In the genomic region with DNA sequence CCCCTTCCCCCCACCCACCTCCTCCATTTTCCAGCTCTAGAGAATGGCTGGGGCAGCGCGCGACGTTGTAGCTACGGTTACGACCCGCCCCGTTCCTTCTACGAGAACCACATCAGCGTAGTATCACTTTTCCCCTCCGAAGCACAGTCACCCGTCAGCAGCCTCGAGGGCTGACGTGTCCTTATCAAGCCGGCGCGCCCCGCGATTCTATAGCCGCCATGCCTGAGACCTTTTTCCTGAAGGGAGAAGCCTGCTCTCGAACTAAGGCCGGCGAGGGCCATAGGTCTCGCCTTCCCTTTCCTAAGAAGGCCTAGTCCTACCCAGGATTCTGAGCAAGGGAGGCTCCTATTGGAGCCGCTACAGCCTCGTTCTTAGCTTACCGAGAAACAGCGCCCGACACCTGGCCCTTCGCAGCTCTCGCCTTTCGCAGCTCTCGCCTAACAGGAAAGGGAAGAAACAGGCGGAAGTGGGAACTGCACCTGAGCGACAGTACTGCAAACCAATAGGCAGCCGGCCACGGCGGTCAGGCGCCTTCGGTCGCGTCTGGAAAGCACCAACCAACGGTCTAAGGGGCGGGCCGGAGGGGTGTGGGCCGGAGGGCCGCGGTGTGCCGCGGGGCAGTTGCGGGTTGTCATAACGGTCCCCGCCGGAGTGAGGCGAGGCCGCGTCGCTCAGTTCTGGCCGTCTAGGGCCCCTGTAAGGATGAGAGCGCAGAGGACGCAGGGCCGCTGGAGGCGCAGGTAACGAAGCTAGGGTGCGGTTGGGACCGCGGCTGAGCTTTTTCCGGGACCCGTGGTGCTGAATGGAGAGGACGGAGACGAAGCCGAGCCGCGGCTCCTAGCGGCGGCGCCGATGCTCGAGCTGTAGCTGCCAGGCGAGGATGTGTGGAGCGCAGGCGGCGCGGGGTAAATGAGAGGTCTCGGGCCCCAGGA, we compare ENCODE assay signal across 1 cellular context.
TF ChIP-seq lines count a peak whose summit lies in the region.

MGAT2 (plus strand) TSS at position 618 of the 932 bp plus-strand sequence. CDS start 470 bp downstream, outside the sequence.
RPL36AL (minus strand) TSS at position 445 of the 932 bp plus-strand sequence. CDS start 1,522 bp downstream, outside the sequence.

TF ChIP-seq in HepG2, 621 proteins besides CTCF, POLR2A, EP300 and RAD21 (continued from another document and continues in another):
- 0 out of 2 replicates have a peak, but pooled peaks have one; percentile 3 for TF ChIP-seq ZNF747 (CRISPR knock-in tag; IDR thresholded peaks at IDR 0.05; ENCODE audit: borderline replicate concordance)
- TF ChIP-seq KLF13 (CRISPR knock-in tag; IDR thresholded peaks at IDR 0.05), result 0 out of 2 replicates have a peak, but pooled peaks have one; percentile 17
- TF ChIP-seq, protein P1, sequence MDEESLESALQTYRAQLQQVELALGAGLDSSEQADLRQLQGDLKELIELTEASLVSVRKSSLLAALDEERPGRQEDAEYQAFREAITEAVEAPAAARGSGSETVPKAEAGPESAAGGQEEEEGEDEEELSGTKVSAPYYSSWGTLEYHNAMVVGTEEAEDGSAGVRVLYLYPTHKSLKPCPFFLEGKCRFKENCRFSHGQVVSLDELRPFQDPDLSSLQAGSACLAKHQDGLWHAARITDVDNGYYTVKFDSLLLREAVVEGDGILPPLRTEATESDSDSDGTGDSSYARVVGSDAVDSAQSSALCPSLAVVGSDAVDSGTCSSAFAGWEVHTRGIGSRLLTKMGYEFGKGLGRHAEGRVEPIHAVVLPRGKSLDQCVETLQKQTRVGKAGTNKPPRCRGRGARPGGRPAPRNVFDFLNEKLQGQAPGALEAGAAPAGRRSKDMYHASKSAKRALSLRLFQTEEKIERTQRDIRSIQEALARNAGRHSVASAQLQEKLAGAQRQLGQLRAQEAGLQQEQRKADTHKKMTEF (CRISPR knock-in tag; IDR thresholded peaks at IDR 0.05), result peak; percentile 79
- TF ChIP-seq GZF1 (CRISPR knock-in tag; IDR thresholded peaks at IDR 0.05), result 0 out of 2 replicates have a peak, but pooled peaks have one; percentile 27
- TF ChIP-seq ZNF546 (CRISPR knock-in tag; conservative IDR thresholded peaks at IDR 0.05), result peak; percentile 69; the same call in 1 of the 2 replicates
- TF ChIP-seq, protein P2, sequence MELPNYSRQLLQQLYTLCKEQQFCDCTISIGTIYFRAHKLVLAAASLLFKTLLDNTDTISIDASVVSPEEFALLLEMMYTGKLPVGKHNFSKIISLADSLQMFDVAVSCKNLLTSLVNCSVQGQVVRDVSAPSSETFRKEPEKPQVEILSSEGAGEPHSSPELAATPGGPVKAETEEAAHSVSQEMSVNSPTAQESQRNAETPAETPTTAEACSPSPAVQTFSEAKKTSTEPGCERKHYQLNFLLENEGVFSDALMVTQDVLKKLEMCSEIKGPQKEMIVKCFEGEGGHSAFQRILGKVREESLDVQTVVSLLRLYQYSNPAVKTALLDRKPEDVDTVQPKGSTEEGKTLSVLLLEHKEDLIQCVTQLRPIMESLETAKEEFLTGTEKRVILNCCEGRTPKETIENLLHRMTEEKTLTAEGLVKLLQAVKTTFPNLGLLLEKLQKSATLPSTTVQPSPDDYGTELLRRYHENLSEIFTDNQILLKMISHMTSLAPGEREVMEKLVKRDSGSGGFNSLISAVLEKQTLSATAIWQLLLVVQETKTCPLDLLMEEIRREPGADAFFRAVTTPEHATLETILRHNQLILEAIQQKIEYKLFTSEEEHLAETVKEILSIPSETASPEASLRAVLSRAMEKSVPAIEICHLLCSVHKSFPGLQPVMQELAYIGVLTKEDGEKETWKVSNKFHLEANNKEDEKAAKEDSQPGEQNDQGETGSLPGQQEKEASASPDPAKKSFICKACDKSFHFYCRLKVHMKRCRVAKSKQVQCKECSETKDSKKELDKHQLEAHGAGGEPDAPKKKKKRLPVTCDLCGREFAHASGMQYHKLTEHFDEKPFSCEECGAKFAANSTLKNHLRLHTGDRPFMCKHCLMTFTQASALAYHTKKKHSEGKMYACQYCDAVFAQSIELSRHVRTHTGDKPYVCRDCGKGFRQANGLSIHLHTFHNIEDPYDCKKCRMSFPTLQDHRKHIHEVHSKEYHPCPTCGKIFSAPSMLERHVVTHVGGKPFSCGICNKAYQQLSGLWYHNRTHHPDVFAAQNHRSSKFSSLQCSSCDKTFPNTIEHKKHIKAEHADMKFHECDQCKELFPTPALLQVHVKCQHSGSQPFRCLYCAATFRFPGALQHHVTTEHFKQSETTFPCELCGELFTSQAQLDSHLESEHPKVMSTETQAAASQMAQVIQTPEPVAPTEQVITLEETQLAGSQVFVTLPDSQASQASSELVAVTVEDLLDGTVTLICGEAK (IDR thresholded peaks at IDR 0.05), result no peak
- TF ChIP-seq, protein P2 (CRISPR knock-in tag; IDR thresholded peaks at IDR 0.05), result 0 out of 2 replicates have a peak, but pooled peaks have one; percentile 16
- peak; percentile 87 for TF ChIP-seq KAT8 (CRISPR knock-in tag; IDR thresholded peaks at IDR 0.05)
- TF ChIP-seq ZNF564 (CRISPR knock-in tag; IDR thresholded peaks at IDR 0.05), result peak; percentile 22
- no peak for TF ChIP-seq ZUFSP (CRISPR knock-in tag; IDR thresholded peaks at IDR 0.05; ENCODE audit: borderline replicate concordance)
- TF ChIP-seq, protein P3, sequence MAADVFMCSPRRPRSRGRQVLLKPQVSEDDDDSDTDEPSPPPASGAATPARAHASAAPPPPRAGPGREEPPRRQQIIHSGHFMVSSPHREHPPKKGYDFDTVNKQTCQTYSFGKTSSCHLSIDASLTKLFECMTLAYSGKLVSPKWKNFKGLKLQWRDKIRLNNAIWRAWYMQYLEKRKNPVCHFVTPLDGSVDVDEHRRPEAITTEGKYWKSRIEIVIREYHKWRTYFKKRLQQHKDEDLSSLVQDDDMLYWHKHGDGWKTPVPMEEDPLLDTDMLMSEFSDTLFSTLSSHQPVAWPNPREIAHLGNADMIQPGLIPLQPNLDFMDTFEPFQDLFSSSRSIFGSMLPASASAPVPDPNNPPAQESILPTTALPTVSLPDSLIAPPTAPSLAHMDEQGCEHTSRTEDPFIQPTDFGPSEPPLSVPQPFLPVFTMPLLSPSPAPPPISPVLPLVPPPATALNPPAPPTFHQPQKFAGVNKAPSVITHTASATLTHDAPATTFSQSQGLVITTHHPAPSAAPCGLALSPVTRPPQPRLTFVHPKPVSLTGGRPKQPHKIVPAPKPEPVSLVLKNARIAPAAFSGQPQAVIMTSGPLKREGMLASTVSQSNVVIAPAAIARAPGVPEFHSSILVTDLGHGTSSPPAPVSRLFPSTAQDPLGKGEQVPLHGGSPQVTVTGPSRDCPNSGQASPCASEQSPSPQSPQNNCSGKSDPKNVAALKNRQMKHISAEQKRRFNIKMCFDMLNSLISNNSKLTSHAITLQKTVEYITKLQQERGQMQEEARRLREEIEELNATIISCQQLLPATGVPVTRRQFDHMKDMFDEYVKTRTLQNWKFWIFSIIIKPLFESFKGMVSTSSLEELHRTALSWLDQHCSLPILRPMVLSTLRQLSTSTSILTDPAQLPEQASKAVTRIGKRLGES (CRISPR knock-in tag; IDR thresholded peaks at IDR 0.05; ENCODE audit: borderline replicate concordance), result no peak
- TF ChIP-seq MEIS2 (CRISPR knock-in tag; IDR thresholded peaks at IDR 0.05), result peak; percentile 91
- TF ChIP-seq ELF3 (CRISPR knock-in tag; IDR thresholded peaks at IDR 0.05), result peak; percentile 93
- peak; percentile 45; the same call in 1 of the 2 replicates for TF ChIP-seq NRL (CRISPR knock-in tag; IDR thresholded peaks at IDR 0.05; ENCODE audit: borderline replicate concordance)
- no peak for TF ChIP-seq ZNF121 (CRISPR knock-in tag; IDR thresholded peaks at IDR 0.05)
- TF ChIP-seq DPF2 (CRISPR knock-in tag; IDR thresholded peaks at IDR 0.05; ENCODE audit: borderline replicate concordance, low read depth), result no peak
- 0 out of 2 replicates have a peak, but pooled peaks have one; percentile 29 for TF ChIP-seq ZNF607 (CRISPR knock-in tag; IDR thresholded peaks at IDR 0.05; ENCODE audit: borderline replicate concordance)
- 0 out of 2 replicates have a peak, but pooled peaks have one; percentile 24 for TF ChIP-seq HNF4A (CRISPR knock-in tag; IDR thresholded peaks at IDR 0.05)
- TF ChIP-seq GATA4 (IDR thresholded peaks at IDR 0.05; ENCODE audit: borderline replicate concordance, low read depth), result peak; percentile 74
- TF ChIP-seq ZNF850 (CRISPR knock-in tag; conservative IDR thresholded peaks at IDR 0.05), result 0 out of 2 replicates have a peak, but pooled peaks have one; percentile 47
- no peak for TF ChIP-seq PAWR (CRISPR knock-in tag; IDR thresholded peaks at IDR 0.05; ENCODE audit: borderline replicate concordance)
- TF ChIP-seq ZBED4 (CRISPR knock-in tag; IDR thresholded peaks at IDR 0.05; ENCODE audit: borderline replicate concordance), result peak; percentile 69; the same call in 1 of the 2 replicates
- TF ChIP-seq GABPB1 (CRISPR knock-in tag; IDR thresholded peaks at IDR 0.05), result peak; percentile 94
- no peak for TF ChIP-seq ZNF276 (CRISPR knock-in tag; IDR thresholded peaks at IDR 0.05; ENCODE audit: low read depth)
- TF ChIP-seq KMT2B (CRISPR knock-in tag; IDR thresholded peaks at IDR 0.05), result peak; percentile 68
- peak; percentile 52 for TF ChIP-seq ZNF501 (CRISPR knock-in tag; IDR thresholded peaks at IDR 0.05)
- TF ChIP-seq ATF7-NPFF (CRISPR knock-in tag; IDR thresholded peaks at IDR 0.05; ENCODE audit: low read depth), result peak; percentile 68; the same call in 1 of the 2 replicates
